In the genomic region with DNA sequence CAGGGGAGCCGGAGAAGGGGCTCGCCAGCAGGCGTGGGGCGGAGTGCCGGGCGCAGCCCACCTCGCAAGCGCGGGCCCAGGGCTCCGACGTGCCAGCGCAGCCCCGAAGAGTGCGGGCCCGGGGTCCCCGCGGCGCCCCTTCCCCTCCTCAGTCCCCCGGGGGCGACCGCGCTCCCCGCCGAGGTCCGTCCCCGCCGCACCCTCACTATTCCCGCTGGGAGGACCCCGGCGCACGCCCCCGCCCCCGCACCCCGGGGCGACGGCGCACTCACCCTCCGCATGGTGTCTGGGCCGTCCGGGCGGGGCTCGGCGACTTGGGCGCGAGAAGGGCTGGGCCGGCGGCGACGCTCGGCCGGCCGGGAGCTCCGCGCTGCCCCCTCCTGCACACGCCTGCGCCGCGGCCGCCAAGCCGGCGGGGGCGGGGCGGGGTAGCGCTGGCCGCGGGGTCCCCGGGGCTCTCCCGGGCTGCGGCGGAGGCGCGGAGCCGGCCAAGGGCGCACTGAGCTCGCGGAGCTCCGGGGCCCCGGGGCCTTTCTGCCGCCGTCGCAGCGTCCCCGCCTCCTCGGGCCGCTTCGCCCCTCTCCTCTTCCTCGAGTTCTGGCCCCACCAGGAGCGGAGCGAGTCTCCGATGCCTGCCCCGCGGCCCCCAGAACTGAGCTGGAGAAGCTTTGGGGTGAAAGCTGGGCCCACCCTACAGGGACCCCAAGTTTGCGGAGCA, we compare ENCODE assay signal across 8 cellular contexts.
DNase-seq lines count a peak whose midpoint lies in the region; ATAC-seq lines count a peak whose summit lies in the region.

No MANE protein-coding gene starts in this region.

- H3K9ac ChIP-seq in duodenal mucosa (ENCODE audit: low read depth in 1 of 2, low read length in 2 of 2) (no peak overlapping the region), mucosa of rectum (ENCODE audit: low read depth in 1 of 2, low read length in 2 of 2) (no peak overlapping the region)

- ATAC-seq in GM21723 (IDR thresholded peaks at IDR 0.05; ENCODE audit: unreplicated experiment), result peak; percentile 81

- H3K4me3 ChIP-seq in duodenal mucosa (ENCODE audit: low read depth in 1 of 2, low read length in 2 of 2) (peak overlapping the region; percentile 42 to 59), mucosa of rectum (ENCODE audit: low read length in 2 of 2) (peak overlapping the region; percentile 46 to 57)

- H3K27ac ChIP-seq in duodenal mucosa (ENCODE audit: low read depth, low read length) (no peak overlapping the region), mucosa of rectum (ENCODE audit: low read depth in 2 of 2, low read length in 2 of 2) (no peak overlapping the region)

- H3K9me3 ChIP-seq in duodenal mucosa (ENCODE audit: control insufficient read depth in 1 of 2, low read length in 2 of 2) (no peaks in the 10 kb centered on the region), mucosa of rectum (ENCODE audit: control insufficient read depth in 2 of 2, low read length in 2 of 2) (no peaks in the 10 kb centered on the region)

- no peaks in the 10 kb centered on the region for H3K36me3 ChIP-seq in duodenal mucosa (ENCODE audit: control insufficient read depth in 1 of 2, insufficient read depth in 2 of 2, low read length in 2 of 2)
- no peaks in the 10 kb centered on the region for H3K36me3 ChIP-seq in mucosa of rectum (ENCODE audit: control insufficient read depth in 2 of 2, insufficient read depth in 2 of 2, low read length in 2 of 2)

- DNase-seq in NCI-H748 (lab: John Stamatoyannopoulos, UW; ENCODE audit: unreplicated experiment) (peak; percentile 50), NCI-H748 treated with DMSO at 0.1 percent for 48 hours (lab: John Stamatoyannopoulos, UW) (no peak), KBM-7 (peak; percentile 39), amniotic stem cell (lab: John Stamatoyannopoulos, UW) (no peak), ureter (ENCODE audit: low spot score) (no peak)

- no peaks in the 10 kb centered on the region for H3K4me1 ChIP-seq in duodenal mucosa (ENCODE audit: control insufficient read depth in 1 of 2, insufficient read depth in 2 of 2, low read length in 2 of 2)
- peaks cover 2 to 4% of the 10 kb centered on the region in 2 donors for H3K4me1 ChIP-seq in mucosa of rectum (ENCODE audit: control insufficient read depth in 2 of 2, insufficient read depth in 2 of 2, low read length in 2 of 2)

- H3K27me3 ChIP-seq in duodenal mucosa (ENCODE audit: control insufficient read depth in 1 of 2, insufficient read depth in 2 of 2, low read length in 2 of 2) (peaks cover 40 to 54% of the 10 kb centered on the region in 2 donors), mucosa of rectum (ENCODE audit: control insufficient read depth in 2 of 2, insufficient read depth in 2 of 2, low read length in 2 of 2) (peaks cover 30 to 45% of the 10 kb centered on the region in 2 donors)

- in situ Hi-C loops in KBM-7 (cut with MboI; ENCODE audit: low pct_unique_long_range_greater_than_20kb, low sequenced_read_pairs), result no loop called here

Comparison
In these comparisons a context has a peak if more than half of its experiments do, and no peak if none do; other contexts are left out.
1. DNase-seq: peak in NCI-H748 (single experiment) and KBM-7 (single experiment); none in NCI-H748 treated with DMSO at 0.1 percent for 48 hours (single experiment), amniotic stem cell (single experiment) and ureter (single experiment).